8 cellular contexts compared by ENCODE assay signal in the genomic region with DNA sequence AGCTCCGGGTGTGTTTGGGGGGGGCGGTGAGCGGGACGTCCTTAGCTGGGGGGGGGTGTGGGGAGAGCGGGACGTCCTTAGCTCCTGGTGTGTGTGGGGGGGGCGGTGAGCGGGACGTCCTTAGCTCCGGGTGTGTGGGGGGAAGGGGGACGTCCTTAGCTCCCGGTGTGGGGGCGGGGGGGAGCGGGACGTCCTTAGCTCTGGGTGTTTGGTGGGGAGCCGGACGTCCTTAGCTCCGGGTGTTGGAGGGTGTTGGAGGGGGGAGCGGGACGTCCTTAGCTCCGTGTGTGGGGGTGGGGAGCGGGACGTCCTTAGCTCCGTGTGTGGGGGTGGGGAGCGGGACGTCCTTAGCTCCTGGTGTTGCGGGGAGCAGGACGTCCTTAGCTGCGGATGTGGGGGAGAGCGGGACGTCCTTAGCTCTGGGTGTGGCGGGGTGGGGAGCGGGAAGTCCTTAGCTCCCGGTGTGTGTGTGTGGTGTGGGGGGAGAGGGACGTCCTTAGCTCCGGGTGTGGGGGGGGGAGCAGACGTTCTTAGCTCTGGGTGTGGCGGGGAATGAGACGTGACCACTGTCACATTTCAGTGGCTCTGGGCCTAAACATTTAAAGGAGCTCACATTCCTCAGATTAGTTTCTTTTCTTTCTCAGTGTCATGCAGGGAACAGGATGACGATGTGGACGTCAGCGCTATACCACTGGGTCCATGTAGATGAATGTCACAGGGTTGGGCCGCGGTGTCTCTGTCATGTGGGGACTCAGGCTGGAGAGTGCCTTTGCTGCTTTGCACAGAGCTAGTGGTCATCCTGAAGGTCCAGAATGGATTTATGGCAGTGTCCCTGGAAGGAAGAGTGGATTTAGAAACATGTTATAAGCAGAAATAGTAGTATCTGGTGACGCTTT.
DNase-seq lines count a peak whose midpoint lies in the region; ATAC-seq and TF ChIP-seq lines count a peak whose summit lies in the region.

No MANE protein-coding gene starts in this region.

- peak overlapping the region; percentile 72 to 88 for H3K27ac Mint-ChIP-seq in effector memory CD8-positive, alpha-beta T cell
- H3K27ac Mint-ChIP-seq in stimulated activated naive B cell treated with anti-CD40 and anti-IgM and Interleukin-4, amounts not matched to agents 10 μg/mL and 1 μg/mL and 100 μg/mL, for 72 hours = peak overlapping the region; percentile 92

- DNase-seq in COLO829 (ENCODE audit: low spot score) (peak; percentile 38), medulla oblongata (ENCODE audit: extremely low spot score) (peak; percentile 46), D341Med (ENCODE audit: low spot score) (no peak)
- DNase-seq in effector memory CD8-positive, alpha-beta T cell = no peak
- no peak for DNase-seq in stimulated activated naive B cell treated with anti-CD40 and anti-IgM and Interleukin-4, amounts not matched to agents 10 μg/mL and 1 μg/mL and 100 μg/mL, for 72 hours

- ATAC-seq in GM21515 (IDR thresholded peaks at IDR 0.05; ENCODE audit: unreplicated experiment) = peak; percentile 48
- ATAC-seq in activated CD4-positive, CD25-positive, alpha-beta regulatory T cell treated with anti-CD3 and anti-CD28 coated beads, Interleukin-2, amount 50 U/mL, for 24 hours = peak; percentile 62 to 66
- peak; percentile 68 for ATAC-seq in effector memory CD8-positive, alpha-beta T cell (replicated peaks)
- peak; percentile 68 to 75 for ATAC-seq in stimulated activated naive B cell treated with anti-CD40 and anti-IgM and Interleukin-4, amounts not matched to agents 10 μg/mL and 1 μg/mL and 100 μg/mL, for 72 hours (replicated peaks)

- no peaks in the 10 kb centered on the region for H3K36me3 Mint-ChIP-seq in effector memory CD8-positive, alpha-beta T cell (ENCODE audit: insufficient read depth)
- peaks cover 2 to 5% of the 10 kb centered on the region in 2 donors for H3K36me3 Mint-ChIP-seq in stimulated activated naive B cell treated with anti-CD40 and anti-IgM and Interleukin-4, amounts not matched to agents 10 μg/mL and 1 μg/mL and 100 μg/mL, for 72 hours

- H3K27me3 Mint-ChIP-seq in effector memory CD8-positive, alpha-beta T cell = no peaks in the 10 kb centered on the region
- no peaks in the 10 kb centered on the region for H3K27me3 Mint-ChIP-seq in stimulated activated naive B cell treated with anti-CD40 and anti-IgM and Interleukin-4, amounts not matched to agents 10 μg/mL and 1 μg/mL and 100 μg/mL, for 72 hours

- TF ChIP-seq EP300 in Ishikawa (IDR thresholded peaks at IDR 0.05; ENCODE audit: borderline replicate concordance) = 0 out of 2 replicates have a peak, but pooled peaks have one; percentile 15

- no peaks in the 10 kb centered on the region for H3K9me3 Mint-ChIP-seq in effector memory CD8-positive, alpha-beta T cell
- H3K9me3 Mint-ChIP-seq in stimulated activated naive B cell treated with anti-CD40 and anti-IgM and Interleukin-4, amounts not matched to agents 10 μg/mL and 1 μg/mL and 100 μg/mL, for 72 hours = no peaks in the 10 kb centered on the region

- peak overlapping the region; percentile 71 to 91 for H3K4me3 Mint-ChIP-seq in effector memory CD8-positive, alpha-beta T cell
- peak overlapping the region; percentile 83 to 87 for H3K4me3 Mint-ChIP-seq in stimulated activated naive B cell treated with anti-CD40 and anti-IgM and Interleukin-4, amounts not matched to agents 10 μg/mL and 1 μg/mL and 100 μg/mL, for 72 hours

- H3K4me1 Mint-ChIP-seq in effector memory CD8-positive, alpha-beta T cell (ENCODE audit: low read depth in 2 of 2) = peaks cover 19 to 24% of the 10 kb centered on the region in 2 donors
- H3K4me1 Mint-ChIP-seq in stimulated activated naive B cell treated with anti-CD40 and anti-IgM and Interleukin-4, amounts not matched to agents 10 μg/mL and 1 μg/mL and 100 μg/mL, for 72 hours = peaks cover 31 to 40% of the 10 kb centered on the region in 2 donors

- no peak for TF ChIP-seq RAD21 in Ishikawa (IDR thresholded peaks at IDR 0.05; ENCODE audit: low read depth)

TF ChIP-seq in Ishikawa, 13 proteins besides CTCF, POLR2A, EP300 and RAD21:
- TF ChIP-seq TCF12 (IDR thresholded peaks at IDR 0.05; ENCODE audit: low read depth) (peak; percentile 26), TEAD4 (IDR thresholded peaks at IDR 0.05) (peak; percentile 40; the same call in 1 of the 2 replicates), CEBPB (IDR thresholded peaks at IDR 0.05) (no peak)

Comparison
In these comparisons a context has a peak if more than half of its experiments do, and no peak if none do; other contexts are left out.
1. DNase-seq: peak in COLO829 (single experiment) and medulla oblongata (single experiment); none in effector memory CD8-positive, alpha-beta T cell (0 of 3), stimulated activated naive B cell treated with anti-CD40 and anti-IgM and Interleukin-4, amounts not matched to agents 10 μg/mL and 1 μg/mL and 100 μg/mL, for 72 hours (single experiment) and D341Med (single experiment).
2. Peak in every context shown above with its lines, with median percentiles within 50 percentile points of each other: ATAC-seq.